1 cellular context compared by ENCODE assay signal in the genomic region with DNA sequence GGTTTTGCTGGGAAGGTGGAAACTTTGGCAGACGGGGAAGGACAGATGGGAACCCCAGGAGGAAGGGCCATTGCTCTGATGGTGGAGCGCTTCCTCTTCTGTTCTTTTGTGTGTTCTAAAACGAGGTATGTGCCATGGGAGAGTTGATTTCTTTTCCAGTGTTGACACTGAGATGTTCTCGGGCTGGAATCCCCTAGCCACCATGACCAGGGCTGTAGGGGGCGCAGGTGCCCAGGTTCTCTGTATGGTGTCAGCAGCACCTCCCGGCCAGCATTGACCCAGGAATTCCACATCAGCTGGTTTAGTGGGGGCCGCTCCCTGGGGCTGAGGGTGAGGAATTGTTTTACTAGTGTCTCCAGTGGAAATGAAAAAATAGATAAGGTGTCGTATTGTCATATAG.
TF ChIP-seq lines count a peak whose summit lies in the region.

No MANE protein-coding gene starts in this region.

TF ChIP-seq in GM12878, 131 proteins besides CTCF, POLR2A, EP300 and RAD21 (continued from another document):
- TF ChIP-seq, protein P1, sequence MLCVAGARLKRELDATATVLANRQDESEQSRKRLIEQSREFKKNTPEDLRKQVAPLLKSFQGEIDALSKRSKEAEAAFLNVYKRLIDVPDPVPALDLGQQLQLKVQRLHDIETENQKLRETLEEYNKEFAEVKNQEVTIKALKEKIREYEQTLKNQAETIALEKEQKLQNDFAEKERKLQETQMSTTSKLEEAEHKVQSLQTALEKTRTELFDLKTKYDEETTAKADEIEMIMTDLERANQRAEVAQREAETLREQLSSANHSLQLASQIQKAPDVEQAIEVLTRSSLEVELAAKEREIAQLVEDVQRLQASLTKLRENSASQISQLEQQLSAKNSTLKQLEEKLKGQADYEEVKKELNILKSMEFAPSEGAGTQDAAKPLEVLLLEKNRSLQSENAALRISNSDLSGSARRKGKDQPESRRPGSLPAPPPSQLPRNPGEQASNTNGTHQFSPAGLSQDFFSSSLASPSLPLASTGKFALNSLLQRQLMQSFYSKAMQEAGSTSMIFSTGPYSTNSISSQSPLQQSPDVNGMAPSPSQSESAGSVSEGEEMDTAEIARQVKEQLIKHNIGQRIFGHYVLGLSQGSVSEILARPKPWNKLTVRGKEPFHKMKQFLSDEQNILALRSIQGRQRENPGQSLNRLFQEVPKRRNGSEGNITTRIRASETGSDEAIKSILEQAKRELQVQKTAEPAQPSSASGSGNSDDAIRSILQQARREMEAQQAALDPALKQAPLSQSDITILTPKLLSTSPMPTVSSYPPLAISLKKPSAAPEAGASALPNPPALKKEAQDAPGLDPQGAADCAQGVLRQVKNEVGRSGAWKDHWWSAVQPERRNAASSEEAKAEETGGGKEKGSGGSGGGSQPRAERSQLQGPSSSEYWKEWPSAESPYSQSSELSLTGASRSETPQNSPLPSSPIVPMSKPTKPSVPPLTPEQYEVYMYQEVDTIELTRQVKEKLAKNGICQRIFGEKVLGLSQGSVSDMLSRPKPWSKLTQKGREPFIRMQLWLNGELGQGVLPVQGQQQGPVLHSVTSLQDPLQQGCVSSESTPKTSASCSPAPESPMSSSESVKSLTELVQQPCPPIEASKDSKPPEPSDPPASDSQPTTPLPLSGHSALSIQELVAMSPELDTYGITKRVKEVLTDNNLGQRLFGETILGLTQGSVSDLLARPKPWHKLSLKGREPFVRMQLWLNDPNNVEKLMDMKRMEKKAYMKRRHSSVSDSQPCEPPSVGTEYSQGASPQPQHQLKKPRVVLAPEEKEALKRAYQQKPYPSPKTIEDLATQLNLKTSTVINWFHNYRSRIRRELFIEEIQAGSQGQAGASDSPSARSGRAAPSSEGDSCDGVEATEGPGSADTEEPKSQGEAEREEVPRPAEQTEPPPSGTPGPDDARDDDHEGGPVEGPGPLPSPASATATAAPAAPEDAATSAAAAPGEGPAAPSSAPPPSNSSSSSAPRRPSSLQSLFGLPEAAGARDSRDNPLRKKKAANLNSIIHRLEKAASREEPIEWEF (IDR thresholded peaks at IDR 0.05; ENCODE audit: insufficient replicate concordance, low read depth, low read length): no peak
- TF ChIP-seq, protein P2, sequence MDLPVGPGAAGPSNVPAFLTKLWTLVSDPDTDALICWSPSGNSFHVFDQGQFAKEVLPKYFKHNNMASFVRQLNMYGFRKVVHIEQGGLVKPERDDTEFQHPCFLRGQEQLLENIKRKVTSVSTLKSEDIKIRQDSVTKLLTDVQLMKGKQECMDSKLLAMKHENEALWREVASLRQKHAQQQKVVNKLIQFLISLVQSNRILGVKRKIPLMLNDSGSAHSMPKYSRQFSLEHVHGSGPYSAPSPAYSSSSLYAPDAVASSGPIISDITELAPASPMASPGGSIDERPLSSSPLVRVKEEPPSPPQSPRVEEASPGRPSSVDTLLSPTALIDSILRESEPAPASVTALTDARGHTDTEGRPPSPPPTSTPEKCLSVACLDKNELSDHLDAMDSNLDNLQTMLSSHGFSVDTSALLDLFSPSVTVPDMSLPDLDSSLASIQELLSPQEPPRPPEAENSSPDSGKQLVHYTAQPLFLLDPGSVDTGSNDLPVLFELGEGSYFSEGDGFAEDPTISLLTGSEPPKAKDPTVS (IDR thresholded peaks at IDR 0.05; ENCODE audit: low read depth, low read length): no peak
- TF ChIP-seq SRF (IDR thresholded peaks at IDR 0.05; ENCODE audit: low read depth in 2 of 2, low read length in 2 of 2): no peak
- no peak for TF ChIP-seq DPF2 (IDR thresholded peaks at IDR 0.05)
- no peak for TF ChIP-seq IKZF2 (IDR thresholded peaks at IDR 0.05)
- TF ChIP-seq FOS (IDR thresholded peaks at IDR 0.05; ENCODE audit: borderline replicate concordance, extremely low read depth, insufficient read length): no peak
- TF ChIP-seq NR2C2 (IDR thresholded peaks at IDR 0.05; ENCODE audit: borderline replicate concordance, control insufficient read depth, insufficient read length, low read depth): no peak
- no peak for TF ChIP-seq JUNB (IDR thresholded peaks at IDR 0.05)
- no peak for TF ChIP-seq RUNX3 (IDR thresholded peaks at IDR 0.05; ENCODE audit: low read length)
- no peak for TF ChIP-seq BHLHE40 (IDR thresholded peaks at IDR 0.05; ENCODE audit: borderline replicate concordance in 1 of 2, low read depth in 2 of 2, low read length in 1 of 2)
- no peak for TF ChIP-seq ATF7 (IDR thresholded peaks at IDR 0.05; ENCODE audit: low read depth)
TF ChIP-seq in GM12878: peak in this region for 0.
